In the genomic region with DNA sequence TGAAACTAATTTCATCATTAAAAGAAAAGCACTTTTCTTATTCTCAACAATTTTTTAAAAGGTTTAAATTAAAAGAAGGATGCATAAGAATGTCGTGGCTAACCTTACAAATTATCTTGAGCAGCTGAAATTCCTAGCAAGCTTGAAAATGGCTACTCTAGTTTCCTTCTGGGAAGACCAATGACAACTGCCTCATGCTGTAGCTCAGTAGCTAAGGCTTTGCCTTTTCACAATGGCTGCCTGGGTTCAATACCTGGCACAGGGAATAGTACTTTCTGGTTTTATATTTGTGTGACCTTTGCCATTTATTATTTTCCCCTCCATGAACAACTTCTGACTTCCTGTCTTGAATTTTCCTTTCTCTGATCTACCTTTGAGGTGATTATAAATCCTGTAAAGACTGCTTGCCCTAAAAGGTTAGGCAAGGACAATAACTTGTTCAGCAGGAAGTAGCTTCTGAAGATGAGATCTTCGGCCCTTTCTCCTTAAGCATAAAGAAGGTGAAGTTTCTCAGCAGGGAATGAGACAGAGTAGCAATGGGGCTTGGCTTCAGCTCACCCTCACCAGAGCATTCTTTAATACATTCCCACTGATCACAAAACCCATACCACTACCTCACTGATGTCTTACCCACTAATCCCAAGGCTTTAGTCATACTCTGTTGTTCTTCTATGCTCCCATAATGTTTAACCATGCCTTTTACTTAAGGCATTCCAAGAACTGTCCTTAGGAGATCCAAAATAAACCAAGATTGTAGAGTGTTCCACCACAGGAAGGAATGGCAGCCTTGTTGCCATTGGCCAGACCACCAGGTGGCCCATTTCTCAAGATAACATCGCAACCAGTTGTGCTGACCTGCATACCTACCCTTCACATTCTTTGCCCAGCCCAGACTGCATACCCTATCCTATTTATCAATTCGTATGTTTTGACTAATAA, we compare ENCODE assay signal across 1 cellular context.
TF ChIP-seq lines count a peak whose summit lies in the region.

No MANE protein-coding gene starts in this region.

TF ChIP-seq in K562, 482 proteins besides CTCF, POLR2A, EP300 and RAD21 (continued from another document):
- TF ChIP-seq, protein P1, sequence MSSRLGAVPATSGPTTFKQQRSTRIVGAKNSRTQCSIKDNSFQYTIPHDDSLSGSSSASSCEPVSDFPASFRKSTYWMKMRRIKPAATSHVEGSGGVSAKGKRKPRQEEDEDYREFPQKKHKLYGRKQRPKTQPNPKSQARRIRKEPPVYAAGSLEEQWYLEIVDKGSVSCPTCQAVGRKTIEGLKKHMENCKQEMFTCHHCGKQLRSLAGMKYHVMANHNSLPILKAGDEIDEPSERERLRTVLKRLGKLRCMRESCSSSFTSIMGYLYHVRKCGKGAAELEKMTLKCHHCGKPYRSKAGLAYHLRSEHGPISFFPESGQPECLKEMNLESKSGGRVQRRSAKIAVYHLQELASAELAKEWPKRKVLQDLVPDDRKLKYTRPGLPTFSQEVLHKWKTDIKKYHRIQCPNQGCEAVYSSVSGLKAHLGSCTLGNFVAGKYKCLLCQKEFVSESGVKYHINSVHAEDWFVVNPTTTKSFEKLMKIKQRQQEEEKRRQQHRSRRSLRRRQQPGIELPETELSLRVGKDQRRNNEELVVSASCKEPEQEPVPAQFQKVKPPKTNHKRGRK (tag; IDR thresholded peaks at IDR 0.05), result no peak
- TF ChIP-seq CCAR2 (IDR thresholded peaks at IDR 0.05; ENCODE audit: low read depth, low read length), result no peak
- peak; percentile 91 for TF ChIP-seq POLR2H (tag; IDR thresholded peaks at IDR 0.05; ENCODE audit: low read depth)
- TF ChIP-seq POLR3A (IDR thresholded peaks at IDR 0.05; ENCODE audit: borderline replicate concordance, extremely low read depth, insufficient read depth, insufficient read length), result peak; percentile 74
- TF ChIP-seq TBP (optimal IDR thresholded peaks at IDR 0.05; ENCODE audit: low read depth, low read length), result peak; percentile 85
TF ChIP-seq in K562: peak in this region for 3.
